Comparison of ENCODE assay signal across 8 cellular contexts in genomic region chr9:130039504-130040147, GRCh38. TPM values are rescaled to one million over a fixed set of nuclear protein-coding genes. Genes with fewer than 3 reads are reported as not detected.
DNase-seq lines count a peak whose midpoint lies in the region; ATAC-seq and TF ChIP-seq lines count a peak whose summit lies in the region.

No MANE protein-coding gene starts in this region.

- no peaks in the 10 kb centered on the region for H3K36me3 ChIP-seq in right atrium auricular region
- no peaks in the 10 kb centered on the region for H3K36me3 ChIP-seq in OCI-LY1 (ENCODE audit: insufficient read depth, low read length)
- H3K36me3 ChIP-seq in esophagus squamous epithelium: peaks cover 0 to 4% (median 0%) of the 10 kb centered on the region in 3 donors
- H3K36me3 ChIP-seq in vagina: no peaks in the 10 kb centered on the region

- H3K27me3 ChIP-seq in right atrium auricular region (no peaks in the 10 kb centered on the region), OCI-LY1 (ENCODE audit: insufficient read depth, low read length) (peaks cover 8% of the 10 kb centered on the region; the same call in 1 of the 2 replicates), esophagus squamous epithelium (no peaks in the 10 kb centered on the region), vagina (no peaks in the 10 kb centered on the region)

- H3K9me3 ChIP-seq in right atrium auricular region (no peaks in the 10 kb centered on the region), OCI-LY1 (ENCODE audit: low read length) (no peaks in the 10 kb centered on the region), esophagus squamous epithelium (no peaks in the 10 kb centered on the region), vagina (no peaks in the 10 kb centered on the region)

- H2AFZ ChIP-seq in OCI-LY1 (ENCODE audit: low read length): no peak overlapping the region

- DNase-seq in right atrium auricular region (ENCODE audit: low spot score) (peak; percentile 49), left ventricle myocardium superior (no peak), esophagus squamous epithelium (lab: John Stamatoyannopoulos, UW) (no peak), vagina (ENCODE audit: extremely low spot score in 2 of 2) (no peak), COLO668 (lab: John Stamatoyannopoulos, UW; ENCODE audit: unreplicated experiment) (no peak), NCI-H1694 treated with DMSO at 0.1 percent for 48 hours (lab: John Stamatoyannopoulos, UW) (no peak)

- peaks cover 0 to 37% of the 10 kb centered on the region in 2 donors for H3K4me1 ChIP-seq in right atrium auricular region
- peaks cover 43% of the 10 kb centered on the region for H3K4me1 ChIP-seq in OCI-LY1 (ENCODE audit: insufficient read depth, low read length, severe bottlenecking)
- H3K4me1 ChIP-seq in esophagus squamous epithelium: peaks cover 23 to 69% (median 36%) of the 10 kb centered on the region in 3 donors
- peaks cover 42% of the 10 kb centered on the region for H3K4me1 ChIP-seq in vagina

- no peak for TF ChIP-seq POLR2A in esophagus squamous epithelium (IDR thresholded peaks at IDR 0.05)
- TF ChIP-seq POLR2A in vagina (IDR thresholded peaks at IDR 0.05): no peak

- H3K27ac ChIP-seq in right atrium auricular region (no peak overlapping the region), OCI-LY1 (ENCODE audit: low read depth, low read length, poor library complexity, severe bottlenecking) (peak overlapping the region; percentile 25), esophagus squamous epithelium (peak overlapping the region; percentile 40 to 98 (median 79)), vagina (peak overlapping the region; percentile 97)

- 55 to 64% methylated on average over 6 of the region's 6 CpGs for WGBS in esophagus squamous epithelium, 2 donors

- ATAC-seq in left ventricle myocardium superior (no peak), GM19455 (IDR thresholded peaks at IDR 0.05; ENCODE audit: unreplicated experiment) (no peak)

- no peak overlapping the region for H3K9ac ChIP-seq in OCI-LY1 (ENCODE audit: low read length)

- H3K4me3 ChIP-seq in right atrium auricular region (no peak overlapping the region), OCI-LY1 (ENCODE audit: low read depth, low read length, poor library complexity, severe bottlenecking) (peak overlapping the region; percentile 28), esophagus squamous epithelium (peak overlapping the region in 3 of 4 donors; percentile 21 to 100 (median 85)), vagina (no peak overlapping the region)

- no peaks in the 10 kb centered on the region for H3F3A ChIP-seq in OCI-LY1 (ENCODE audit: insufficient read depth, low read length)

- H4K20me1 ChIP-seq in OCI-LY1 (ENCODE audit: insufficient read depth, low read length): no peaks in the 10 kb centered on the region

- peak overlapping the region; percentile 38; the same call in 1 of the 2 replicates for H3K4me2 ChIP-seq in OCI-LY1 (ENCODE audit: low read length)

- intact Hi-C loops in left ventricle myocardium superior (cut with micrococcal nuclease) (no loop called here), esophagus squamous epithelium (cut with DNase I) (loop anchor here (5.0 kb wide), 1 partner anchor 152 kb away; no protein-coding TSS in a partner anchor), vagina (cut with DNase I) (no loop called here)

- no peaks in the 10 kb centered on the region for H3K79me2 ChIP-seq in OCI-LY1 (ENCODE audit: insufficient read depth, low read length)

- no peaks in the 10 kb centered on the region for H3K9me2 ChIP-seq in OCI-LY1 (ENCODE audit: low read depth, low read length)

- no peak for TF ChIP-seq CTCF in right atrium auricular region (IDR thresholded peaks at IDR 0.05)
- TF ChIP-seq CTCF in OCI-LY1 (IDR thresholded peaks at IDR 0.05; ENCODE audit: low read length): no peak
- TF ChIP-seq CTCF in esophagus squamous epithelium (IDR thresholded peaks at IDR 0.05): no peak
- no peak for TF ChIP-seq CTCF in vagina (IDR thresholded peaks at IDR 0.05)

RNA-seq across cellular contexts. Expression of gene FNBP1, which starts 3.4 kb away (rescaled TPM):
- total RNA-seq in right atrium auricular region (10 to 100 TPM; 18.0 to 24.1 TPM), left ventricle myocardium superior (23.7 TPM), esophagus squamous epithelium (10 to 100 TPM; 19.7 to 47.7 (median 26.2) TPM), vagina (47.1 TPM)

RNA-seq across cellular contexts. Expression of gene GPR107, which starts 14.1 kb away (rescaled TPM):
- 10 to 100 TPM; 16.2 to 16.9 TPM for total RNA-seq in right atrium auricular region
- 21.1 TPM for total RNA-seq in left ventricle myocardium superior
- 10 to 100 TPM; 18.9 to 27.0 (median 23.2) TPM for total RNA-seq in esophagus squamous epithelium
- total RNA-seq in vagina: 25.5 TPM

Comparison
In these comparisons a context has a peak if more than half of its experiments do, and no peak if none do; other contexts are left out.
1. H3K27ac ChIP-seq: peak in OCI-LY1 (single experiment), esophagus squamous epithelium (4 of 4) and vagina (single experiment); none in right atrium auricular region (0 of 2).
2. H3K4me3 ChIP-seq: peak in OCI-LY1 (single experiment) and esophagus squamous epithelium (3 of 4); none in right atrium auricular region (0 of 2) and vagina (0 of 2).